In genomic region chr5:87916320-87916719, GRCh38 we compare ENCODE assay signal across 25 cellular contexts.
"Had no signal": no experiment of that assay in that cellular context is flagged by ENCODE, and none has a peak within 500 bp of the region (broad histone marks: within the 10 kb centered on the region; RNA-seq: fewer than 3 reads in every experiment).

No MANE protein-coding gene starts in this region.

- H3K27me3 ChIP-seq: adrenal gland had no signal

- H3K9me3 Mint-ChIP-seq: activated naive CD8-positive, alpha-beta T cell treated with anti-CD3 and anti-CD28 coated beads, Interleukin-2, amount 10 ng/mL, durations not matched to agents 7 days and 5 days; activated T-helper 2 cell treated with anti-CD3 and anti-CD28 coated beads, Interferon-gamma antibody, Interleukin-2, Interleukin-4, amounts not matched to agents 10 μg/mL and 5 μg/mL and 100 μg/mL, durations not matched to agents 14 hours and 24 hours and 36 hours had no signal

- H3K4me1 Mint-ChIP-seq: activated naive CD8-positive, alpha-beta T cell treated with anti-CD3 and anti-CD28 coated beads, Interleukin-2, amount 10 ng/mL, durations not matched to agents 7 days and 5 days; T-cell had no signal

- H3K4me3 ChIP-seq: adrenal gland, SK-N-MC had no signal

- H3K27ac ChIP-seq: adrenal gland, SK-N-MC, WERI-Rb-1 had no signal

- H3K27ac Mint-ChIP-seq: activated CD8-positive, alpha-beta T cell treated with anti-CD3 and anti-CD28 coated beads for 36 hours; activated naive CD8-positive, alpha-beta T cell treated with anti-CD3 and anti-CD28 coated beads, Interleukin-2, amount 10 ng/mL, durations not matched to agents 7 days and 5 days; activated T-cell treated with anti-CD3 and anti-CD28 coated beads, Interleukin-2, amount 50 U/mL, for 72 hours; activated T-helper 2 cell treated with anti-CD3 and anti-CD28 coated beads, Interferon-gamma antibody, Interleukin-2, Interleukin-4, amounts not matched to agents 10 μg/mL and 5 μg/mL and 100 μg/mL, durations not matched to agents 14 hours and 24 hours and 36 hours; T-cell had no signal

- H3K4me1 ChIP-seq: adrenal gland had no signal

- H3K36me3 ChIP-seq: adrenal gland, WERI-Rb-1 had no signal

- ATAC-seq: activated CD4-positive, CD25-positive, alpha-beta regulatory T cell treated with anti-CD3 and anti-CD28 coated beads, Interleukin-2, amount 50 U/mL, for 24 hours; activated CD8-positive, alpha-beta T cell treated with anti-CD3 and anti-CD28 coated beads for 36 hours; activated T-cell treated with anti-CD3 and anti-CD28 coated beads, Interleukin-2, amount 50 U/mL, for 72 hours; Panc1; Right ventricle myocardium inferior; T-cell had no signal

- H3K36me3 Mint-ChIP-seq: activated naive CD8-positive, alpha-beta T cell treated with anti-CD3 and anti-CD28 coated beads, Interleukin-2, amount 10 ng/mL, durations not matched to agents 7 days and 5 days; T-cell had no signal

- H3K4me3 Mint-ChIP-seq: activated CD8-positive, alpha-beta T cell treated with anti-CD3 and anti-CD28 coated beads for 36 hours; activated naive CD8-positive, alpha-beta T cell treated with anti-CD3 and anti-CD28 coated beads, Interleukin-2, amount 10 ng/mL, durations not matched to agents 7 days and 5 days; activated T-cell treated with anti-CD3 and anti-CD28 coated beads, Interleukin-2, amount 50 U/mL, for 72 hours; T-cell had no signal

- H3K9me3 ChIP-seq: adrenal gland had no signal

- DNase-seq: activated CD4-positive, alpha-beta T cell treated with anti-CD3 and anti-CD28 coated beads for 4 hours; activated CD8-positive, alpha-beta memory T cell treated with anti-CD3 and anti-CD28 coated beads, Interleukin-2, amount 50 U/mL, for 4 hours; activated CD8-positive, alpha-beta T cell treated with anti-CD3 and anti-CD28 coated beads for 36 hours; activated gamma-delta T cell treated with Interleukin-2 at 50 U/mL for 16 hours; activated naive CD4-positive, alpha-beta T cell treated with anti-CD3 and anti-CD28 coated beads, Interleukin-2, amount 50 U/mL, for 16 hours; activated naive CD8-positive, alpha-beta T cell treated with anti-CD3 and anti-CD28 coated beads, Interleukin-2, amount 10 ng/mL, durations not matched to agents 7 days and 5 days; activated T-cell treated with anti-CD3 and anti-CD28 coated beads, Interleukin-2, amount 50 U/mL, for 72 hours; adrenal gland; anterior cingulate cortex; central memory CD4-positive, alpha-beta T cell; NCI-H1092; NCI-H1417; NCI-H1930; NCI-H345; NCI-H510A; NCI-H526 treated with DMSO at 0.1 percent for 48 hours; NCI-H82; RPMI8226; T-cell; WERI-Rb-1 had no signal

- H3K27me3 Mint-ChIP-seq: activated CD8-positive, alpha-beta T cell treated with anti-CD3 and anti-CD28 coated beads for 36 hours; activated naive CD8-positive, alpha-beta T cell treated with anti-CD3 and anti-CD28 coated beads, Interleukin-2, amount 10 ng/mL, durations not matched to agents 7 days and 5 days; T-cell had no signal
